ENCODE assay signal across 1 cellular context in the genomic region with DNA sequence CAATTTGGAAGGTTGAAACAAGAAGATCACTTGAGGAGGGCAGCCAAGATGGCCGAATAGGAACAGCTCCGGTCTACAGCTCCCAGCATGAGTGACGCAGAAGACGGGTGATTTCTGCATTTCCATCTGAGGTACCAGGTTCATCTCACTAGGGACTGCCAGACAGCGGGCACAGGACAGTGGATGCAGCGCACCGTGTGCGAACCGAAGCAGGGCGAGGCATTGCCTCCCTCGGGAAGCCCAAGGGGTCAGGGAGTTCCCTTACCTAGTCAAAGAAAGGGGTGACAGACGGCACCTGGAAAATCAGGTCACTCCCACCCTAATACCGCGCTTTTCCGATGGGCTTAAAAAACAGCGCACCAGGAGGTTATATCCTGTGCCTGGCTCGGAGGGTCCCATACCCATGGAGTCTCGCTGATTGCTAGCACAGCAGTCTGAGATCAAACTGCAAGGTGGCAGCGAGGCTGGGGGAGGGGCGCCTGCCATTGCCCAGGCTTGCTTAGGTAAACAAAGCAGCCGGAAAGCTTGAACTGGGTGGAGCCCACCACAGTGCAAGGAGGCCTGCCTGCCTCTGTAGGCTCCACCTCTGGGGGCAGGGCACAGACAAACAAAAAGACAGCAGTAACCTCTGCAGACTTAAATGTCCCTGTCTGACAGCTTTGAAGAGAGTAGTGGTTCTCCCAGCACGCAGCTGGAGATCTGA.
TF ChIP-seq lines count a peak whose summit lies in the region.
"Not testable (repeated sequence)": the region's sequence is repeated elsewhere in the genome, so short reads cannot be mapped to it uniquely, and the experiment has no call there.

No MANE protein-coding gene starts in this region.

TF ChIP-seq in HepG2, 621 proteins besides CTCF, POLR2A, EP300 and RAD21 (continued from another document):
- not testable (repeated sequence) for TF ChIP-seq FOXA1 (IDR thresholded peaks at IDR 0.05)
- peak; percentile 76 for TF ChIP-seq FOXA1 (CRISPR knock-in tag; IDR thresholded peaks at IDR 0.05)
